In genomic region chr16:31487076-31487719, GRCh38 we compare ENCODE assay signal across 10 cellular contexts. TPM values are rescaled to one million over a fixed set of nuclear protein-coding genes. Genes with fewer than 3 reads are reported as not detected.
DNase-seq lines count a peak whose midpoint lies in the region; ATAC-seq, FAIRE-seq and TF ChIP-seq lines count a peak whose summit lies in the region.
"Had no signal": no experiment of that assay in that cellular context is flagged by ENCODE, and none has a peak within 500 bp of the region (broad histone marks: within the 10 kb centered on the region; RNA-seq: fewer than 3 reads in every experiment).

No MANE protein-coding gene starts in this region.

- TF ChIP-seq EP300 in GM12878 (IDR thresholded peaks at IDR 0.05; ENCODE audit: borderline replicate concordance in 1 of 2, control insufficient read depth in 1 of 2, low read depth in 2 of 2, low read length in 2 of 2), result no peak

- POLR2A ChIA-PET in activated CD4-positive, alpha-beta T cell treated with anti-CD3 and anti-CD28 coated beads, Interleukin-2, amount 10 ng/mL, durations not matched to agents 7 days and 5 days (lab: Charles Lee), result no interaction called here
- POLR2A ChIA-PET in GM12878 (lab: Charles Lee), result interaction anchor here (1.0 kb wide), 1 partner anchor 21 kb away, joined by 3 read pairs; the partner anchor contains the start of gene RUSF1

- no peaks in the 10 kb centered on the region for H3K9me3 Mint-ChIP-seq in activated CD4-positive, alpha-beta T cell treated with anti-CD3 and anti-CD28 coated beads, Interleukin-2, amount 10 ng/mL, durations not matched to agents 7 days and 5 days
- no peaks in the 10 kb centered on the region for H3K9me3 Mint-ChIP-seq in type B pancreatic cell

- H3K36me3 ChIP-seq in GM12878 (ENCODE audit: control insufficient read depth in 2 of 2, insufficient read depth in 2 of 2, low read length in 1 of 2) (no peaks in the 10 kb centered on the region; a peak in 3 of 4 replicates), lower lobe of right lung (peaks cover 20% of the 10 kb centered on the region)

- peak overlapping the region; percentile 52; the same call in 1 of the 2 replicates for H3K4me3 ChIP-seq in GM12878
- H3K4me3 ChIP-seq in lower lobe of right lung, result peak overlapping the region; percentile 67

- SMC1A ChIA-PET in GM12878 (lab: Charles Lee; ENCODE audit: uncharacterized antibody, unreplicated experiment), result no interaction called here

- H3K4me2 ChIP-seq in GM12878 (ENCODE audit: control insufficient read depth, insufficient read depth), result peak overlapping the region; percentile 93

- peaks cover 6% of the 10 kb centered on the region for H3K4me1 Mint-ChIP-seq in activated CD4-positive, alpha-beta T cell treated with anti-CD3 and anti-CD28 coated beads, Interleukin-2, amount 10 ng/mL, durations not matched to agents 7 days and 5 days
- H3K4me1 Mint-ChIP-seq in type B pancreatic cell (ENCODE audit: unreplicated experiment), result no peaks in the 10 kb centered on the region

- H3K9me3 ChIP-seq in GM12878 (replicated peaks; ENCODE audit: control insufficient read depth, insufficient read depth, low read length) (no peaks in the 10 kb centered on the region), lower lobe of right lung (no peaks in the 10 kb centered on the region)

- H4K20me1 ChIP-seq in GM12878 (ENCODE audit: control insufficient read depth, insufficient read depth), result no peaks in the 10 kb centered on the region

- CTCF ChIA-PET in activated CD4-positive, alpha-beta T cell treated with anti-CD3 and anti-CD28 coated beads, Interleukin-2, amount 10 ng/mL, durations not matched to agents 7 days and 5 days (lab: Charles Lee), result interaction anchor here (1.0 to 2.1 kb wide), 4 partner anchors 8 to 27 kb away, joined by 3 to 6 read pairs (median 4); partner anchors contain the start of gene RUSF1
- CTCF ChIA-PET in GM12878 (lab: Yijun Ruan, JAX), result no interaction called here

- peaks cover 6% of the 10 kb centered on the region for H3K27me3 Mint-ChIP-seq in activated CD4-positive, alpha-beta T cell treated with anti-CD3 and anti-CD28 coated beads, Interleukin-2, amount 10 ng/mL, durations not matched to agents 7 days and 5 days
- H3K27me3 Mint-ChIP-seq in type B pancreatic cell, result peaks cover 49% of the 10 kb centered on the region

- BruUV-seq in GM12878 (replicated peaks; lab: Mats Ljungman, UMichigan), result no TSS peak

- RAD21 ChIA-PET in GM12878 (lab: Charles Lee; ENCODE audit: unreplicated experiment), result no interaction called here

- peak overlapping the region; percentile 84 for H3K4me3 Mint-ChIP-seq in activated CD4-positive, alpha-beta T cell treated with anti-CD3 and anti-CD28 coated beads, Interleukin-2, amount 10 ng/mL, durations not matched to agents 7 days and 5 days
- H3K4me3 Mint-ChIP-seq in type B pancreatic cell, result peak overlapping the region; percentile 87

- peaks cover 2% of the 10 kb centered on the region for H3K36me3 Mint-ChIP-seq in activated CD4-positive, alpha-beta T cell treated with anti-CD3 and anti-CD28 coated beads, Interleukin-2, amount 10 ng/mL, durations not matched to agents 7 days and 5 days (ENCODE audit: low read depth)
- peaks cover 5% of the 10 kb centered on the region for H3K36me3 Mint-ChIP-seq in type B pancreatic cell

- no peak for TF ChIP-seq RAD21 in GM12878 (IDR thresholded peaks at IDR 0.05; ENCODE audit: insufficient read depth, low read depth, low read length)

- H3K4me1 ChIP-seq in GM12878 (ENCODE audit: control insufficient read depth, insufficient read depth, low read length), result 0 out of 2 replicates have a peak, but pooled peaks cover 3% of the 10 kb centered on the region
- H3K4me1 ChIP-seq in lower lobe of right lung, result peaks cover 25% of the 10 kb centered on the region

- H3K27me3 ChIP-seq in GM12878 (replicated peaks in 1 of 2; ENCODE audit: control insufficient read depth in 2 of 2, insufficient read depth in 2 of 2, low read length in 1 of 2) (no peaks in the 10 kb centered on the region; a peak in 1 of 4 replicates), lower lobe of right lung (ENCODE audit: low read depth) (no peaks in the 10 kb centered on the region)

- FAIRE-seq in GM12878 (lab: Jason Lieb, UNC), result no peak

- peak overlapping the region; percentile 61 for H2AFZ ChIP-seq in GM12878 (ENCODE audit: control insufficient read depth, low read depth, low read length)

- in situ Hi-C loops in GM12878 (cut with MboI), result no loop called here

- no peak for DNase-seq in activated CD4-positive, alpha-beta T cell treated with anti-CD3 and anti-CD28 coated beads, Interleukin-2, amount 10 ng/mL, durations not matched to agents 7 days and 5 days
- no peak for DNase-seq in activated CD4-positive, alpha-beta T cell treated with anti-CD3 and anti-CD28 coated beads for 1 hour
- DNase-seq in GM12878 (ENCODE audit: low read depth, low spot score) (no peak), lower lobe of right lung (no peak), type B pancreatic cell (ENCODE audit: extremely low spot score, unreplicated experiment) (no peak), omental fat pad (ENCODE audit: low spot score) (no peak), COLO668 (lab: John Stamatoyannopoulos, UW; ENCODE audit: unreplicated experiment) (no peak)

- intact Hi-C loops in GM12878 (cut with micrococcal nuclease; ENCODE audit: unreplicated experiment), result no loop called here
- intact Hi-C loops in lower lobe of right lung (cut with DNase I), result no loop called here

- 33% methylated on average over 48 of the region's 48 CpGs for WGBS in GM12878 (ENCODE audit: insufficient coverage, insufficient replicate concordance, low lambda C conversion rate, missing lambda C conversion rate)

- no peaks in the 10 kb centered on the region for H3K79me2 ChIP-seq in GM12878 (ENCODE audit: control insufficient read depth, insufficient read depth, low read length)

- TF ChIP-seq CTCF in GM12878 (IDR thresholded peaks at IDR 0.05 in 2 of 3, conservative IDR thresholded peaks at IDR 0.05 in 1 of 3; ENCODE audit: control insufficient read depth in 2 of 3, extremely low read depth in 1 of 3, insufficient read depth in 1 of 3, low read depth in 3 of 3, low read length in 3 of 3) (no peak), lower lobe of right lung (IDR thresholded peaks at IDR 0.05) (no peak), type B pancreatic cell (conservative IDR thresholded peaks at IDR 0.05) (no peak), omental fat pad (IDR thresholded peaks at IDR 0.05) (no peak)

- no peak for TF ChIP-seq POLR2A in GM12878 (IDR thresholded peaks at IDR 0.05; ENCODE audit: low read depth, low read length)

- H3K27ac ChIP-seq in GM12878 (ENCODE audit: control insufficient read depth, insufficient read depth) (no peak overlapping the region), lower lobe of right lung (peak overlapping the region; percentile 70)

- H3K27ac Mint-ChIP-seq in activated CD4-positive, alpha-beta T cell treated with anti-CD3 and anti-CD28 coated beads, Interleukin-2, amount 10 ng/mL, durations not matched to agents 7 days and 5 days, result peak overlapping the region; percentile 80
- no peak overlapping the region for H3K27ac Mint-ChIP-seq in type B pancreatic cell

- H3K9ac ChIP-seq in GM12878 (ENCODE audit: control insufficient read depth, insufficient read depth, low read length), result no peak overlapping the region

- no peak for ATAC-seq in GM12878
- ATAC-seq in lower lobe of right lung, result peak in 1 of 2 donors; percentile 3
- ATAC-seq in omental fat pad (ENCODE audit: low FRiP score), result no peak
- ATAC-seq in GM18520 (IDR thresholded peaks at IDR 0.05; ENCODE audit: unreplicated experiment), result no peak

RNA-seq across cellular contexts. Expression of gene SLC5A2, which starts 4.3 kb away (rescaled TPM):
- under 1 TPM in 1 of 2 experiments, not detected in 1; 0.52 TPM for total RNA-seq in activated CD4-positive, alpha-beta T cell treated with anti-CD3 and anti-CD28 coated beads, Interleukin-2, amount 10 ng/mL, durations not matched to agents 7 days and 5 days
- total RNA-seq in GM12878 (2013; cell fraction: nucleolus; rRNA removed), result not detected in 2 replicates
- not detected in 2 replicates for total RNA-seq in GM12878 (2014; rRNA removed)
- total RNA-seq in GM12878 (2014; rRNA removed; fragmentation: Illumina TruSeq; extraction: Trizol), result not detected in 2 replicates
- not detected in 2 replicates for total RNA-seq in GM12878 (2021)
- polyA plus RNA-seq in GM12878 (2011; ENCODE audit: low read depth), result 18.5 TPM
- polyA plus RNA-seq in GM12878 (2011; rRNA removed), result not detected in 2 replicates
- not detected in 2 replicates for polyA plus RNA-seq in GM12878 (2011; cell fraction: cytosol; rRNA removed)
- not detected in 2 replicates for polyA plus RNA-seq in GM12878 (2011; cell fraction: nucleus; rRNA removed)
- 0.11 and 0.24 TPM in 2 replicates for polyA plus RNA-seq in GM12878 (2012)
- not detected in 2 replicates for polyA plus RNA-seq in GM12878 (2014; fragmentation: Illumina TruSeq; extraction: Trizol)
- polyA plus RNA-seq in GM12878 (2014; fragmentation: Nextera tagmentation; extraction: Ambion mirVana), result 1 to 10 TPM; 3.6 to 4.3 TPM
- polyA plus RNA-seq in GM12878 (2014; rRNA removed), result not detected in 2 replicates
- polyA plus RNA-seq in GM12878 (2016; fragmentation: Nextera tagmentation; extraction: Ambion mirVana), result 1 to 10 TPM; 4.6 to 4.8 TPM
- polyA minus RNA-seq in GM12878 (2011; rRNA and poly(A)+ RNA removed), result not detected in 2 replicates
- not detected in 2 replicates for polyA minus RNA-seq in GM12878 (2011; cell fraction: cytosol; rRNA and poly(A)+ RNA removed)
- polyA minus RNA-seq in GM12878 (2011; cell fraction: nucleus; rRNA and poly(A)+ RNA removed), result not detected in 2 replicates
- 2.0 TPM for total RNA-seq in lower lobe of right lung
- total RNA-seq in type B pancreatic cell (ENCODE audit: low replicate concordance), result 0.41 TPM in 1 of 2 replicates, not detected in the other
- total RNA-seq in omental fat pad, result not detected

RNA-seq across cellular contexts. Expression of gene TGFB1I1, which starts 15.2 kb away (rescaled TPM):
- under 1 TPM; 0.20 to 0.48 TPM for total RNA-seq in activated CD4-positive, alpha-beta T cell treated with anti-CD3 and anti-CD28 coated beads, Interleukin-2, amount 10 ng/mL, durations not matched to agents 7 days and 5 days
- 0.23 TPM in 1 of 2 replicates, not detected in the other for total RNA-seq in GM12878 (2013; cell fraction: nucleolus; rRNA removed)
- total RNA-seq in GM12878 (2014; rRNA removed) (0.05 and 0.45 TPM in 2 replicates), GM12878 (2014; rRNA removed; fragmentation: Illumina TruSeq; extraction: Trizol) (0.05 and 0.13 TPM in 2 replicates), GM12878 (2021) (0.24 and 0.49 TPM in 2 replicates), lower lobe of right lung (32.5 TPM), type B pancreatic cell (ENCODE audit: low replicate concordance) (5.0 and 25.6 TPM in 2 replicates), omental fat pad (10 to 100 TPM; 16.1 to 33.7 (median 18.9) TPM)
- polyA plus RNA-seq in GM12878 (2011; ENCODE audit: low read depth), result 0.41 TPM
- polyA plus RNA-seq in GM12878 (2011; rRNA removed) (0.19 and 0.41 TPM in 2 replicates), GM12878 (2014; fragmentation: Illumina TruSeq; extraction: Trizol) (0.06 and 0.26 TPM in 2 replicates), GM12878 (2014; fragmentation: Nextera tagmentation; extraction: Ambion mirVana) (not detected), GM12878 (2014; rRNA removed) (0.06 and 2.3 TPM in 2 replicates), GM12878 (2016; fragmentation: Nextera tagmentation; extraction: Ambion mirVana) (under 1 TPM; 0.38 to 0.42 TPM)
- polyA plus RNA-seq in GM12878 (2011; cell fraction: cytosol; rRNA removed), result 0.12 and 0.31 TPM in 2 replicates
- 0.50 and 0.81 TPM in 2 replicates for polyA plus RNA-seq in GM12878 (2011; cell fraction: nucleus; rRNA removed)
- 1.4 and 1.8 TPM in 2 replicates for polyA plus RNA-seq in GM12878 (2012)
- 0.51 and 1.1 TPM in 2 replicates for polyA minus RNA-seq in GM12878 (2011; rRNA and poly(A)+ RNA removed)
- polyA minus RNA-seq in GM12878 (2011; cell fraction: cytosol; rRNA and poly(A)+ RNA removed), result 0.80 TPM in 1 of 2 replicates, not detected in the other
- polyA minus RNA-seq in GM12878 (2011; cell fraction: nucleus; rRNA and poly(A)+ RNA removed), result 0.73 and 0.96 TPM in 2 replicates

RNA-seq across cellular contexts. Expression of gene RUSF1, which starts 21.0 kb away (rescaled TPM):
- total RNA-seq in activated CD4-positive, alpha-beta T cell treated with anti-CD3 and anti-CD28 coated beads, Interleukin-2, amount 10 ng/mL, durations not matched to agents 7 days and 5 days, result 10 to 100 TPM; 39.5 to 43.7 TPM
- 101 and 113 TPM in 2 replicates for total RNA-seq in GM12878 (2013; cell fraction: nucleolus; rRNA removed)
- total RNA-seq in GM12878 (2014; rRNA removed) (28.3 and 32.0 TPM in 2 replicates), GM12878 (2014; rRNA removed; fragmentation: Illumina TruSeq; extraction: Trizol) (20.3 and 21.3 TPM in 2 replicates), GM12878 (2021) (43.6 and 46.3 TPM in 2 replicates), lower lobe of right lung (54.9 TPM), type B pancreatic cell (ENCODE audit: low replicate concordance) (74.2 and 78.2 TPM in 2 replicates), omental fat pad (10 to 100 TPM; 35.3 to 56.7 (median 48.9) TPM)
- polyA plus RNA-seq in GM12878 (2011; ENCODE audit: low read depth), result 25.4 TPM
- polyA plus RNA-seq in GM12878 (2011; rRNA removed) (17.3 and 25.3 TPM in 2 replicates), GM12878 (2014; fragmentation: Illumina TruSeq; extraction: Trizol) (8.6 and 30.2 TPM in 2 replicates), GM12878 (2014; fragmentation: Nextera tagmentation; extraction: Ambion mirVana) (under 1 TPM; 0.20 to 0.26 TPM), GM12878 (2014; rRNA removed) (43.0 and 48.5 TPM in 2 replicates), GM12878 (2016; fragmentation: Nextera tagmentation; extraction: Ambion mirVana) (10 to 100 TPM; 29.1 to 32.8 TPM)
- polyA plus RNA-seq in GM12878 (2011; cell fraction: cytosol; rRNA removed), result 30.2 and 35.7 TPM in 2 replicates
- polyA plus RNA-seq in GM12878 (2011; cell fraction: nucleus; rRNA removed), result 153 and 165 TPM in 2 replicates
- polyA plus RNA-seq in GM12878 (2012), result 45.4 and 48.7 TPM in 2 replicates
- 17.1 and 29.1 TPM in 2 replicates for polyA minus RNA-seq in GM12878 (2011; rRNA and poly(A)+ RNA removed)
- 7.4 and 11.1 TPM in 2 replicates for polyA minus RNA-seq in GM12878 (2011; cell fraction: cytosol; rRNA and poly(A)+ RNA removed)
- 18.6 and 23.6 TPM in 2 replicates for polyA minus RNA-seq in GM12878 (2011; cell fraction: nucleus; rRNA and poly(A)+ RNA removed)

RNA-seq across cellular contexts. Expression of gene ARMC5, which starts 27.9 kb away (rescaled TPM):
- total RNA-seq in activated CD4-positive, alpha-beta T cell treated with anti-CD3 and anti-CD28 coated beads, Interleukin-2, amount 10 ng/mL, durations not matched to agents 7 days and 5 days, result 10 to 100 TPM; 11.4 to 12.3 TPM
- 13.7 and 13.8 TPM in 2 replicates for total RNA-seq in GM12878 (2013; cell fraction: nucleolus; rRNA removed)
- 6.6 and 7.6 TPM in 2 replicates for total RNA-seq in GM12878 (2014; rRNA removed)
- 2.3 and 2.8 TPM in 2 replicates for total RNA-seq in GM12878 (2014; rRNA removed; fragmentation: Illumina TruSeq; extraction: Trizol)
- 11.5 and 13.2 TPM in 2 replicates for total RNA-seq in GM12878 (2021)
- 2.3 TPM for polyA plus RNA-seq in GM12878 (2011; ENCODE audit: low read depth)
- polyA plus RNA-seq in GM12878 (2011; rRNA removed), result 3.2 and 3.6 TPM in 2 replicates
- polyA plus RNA-seq in GM12878 (2011; cell fraction: cytosol; rRNA removed), result 7.3 and 10.6 TPM in 2 replicates
- 54.0 and 79.7 TPM in 2 replicates for polyA plus RNA-seq in GM12878 (2011; cell fraction: nucleus; rRNA removed)
- polyA plus RNA-seq in GM12878 (2012), result 6.7 and 11.5 TPM in 2 replicates
- 0.89 and 1.5 TPM in 2 replicates for polyA plus RNA-seq in GM12878 (2014; fragmentation: Illumina TruSeq; extraction: Trizol)
- under 1 TPM; 0.06 to 0.51 TPM for polyA plus RNA-seq in GM12878 (2014; fragmentation: Nextera tagmentation; extraction: Ambion mirVana)
- polyA plus RNA-seq in GM12878 (2014; rRNA removed), result 7.7 and 9.3 TPM in 2 replicates
- polyA plus RNA-seq in GM12878 (2016; fragmentation: Nextera tagmentation; extraction: Ambion mirVana), result 10 to 100 TPM in 1 of 2 experiments, 1 to 10 TPM in 1; 9.8 to 12.0 TPM
- polyA minus RNA-seq in GM12878 (2011; rRNA and poly(A)+ RNA removed), result 4.7 and 8.0 TPM in 2 replicates
- polyA minus RNA-seq in GM12878 (2011; cell fraction: cytosol; rRNA and poly(A)+ RNA removed), result 6.7 and 8.6 TPM in 2 replicates
- 9.9 and 16.3 TPM in 2 replicates for polyA minus RNA-seq in GM12878 (2011; cell fraction: nucleus; rRNA and poly(A)+ RNA removed)
- total RNA-seq in lower lobe of right lung, result 9.6 TPM
- 9.4 and 11.1 TPM in 2 replicates for total RNA-seq in type B pancreatic cell (ENCODE audit: low replicate concordance)
- total RNA-seq in omental fat pad, result 10 to 100 TPM in 2 of 4 donors, 1 to 10 TPM in 2; 4.6 to 15.5 (median 10.0) TPM

RNA-seq across cellular contexts. Expression of gene AHSP, which starts 40.5 kb away (rescaled TPM):
- not detected for total RNA-seq in activated CD4-positive, alpha-beta T cell treated with anti-CD3 and anti-CD28 coated beads, Interleukin-2, amount 10 ng/mL, durations not matched to agents 7 days and 5 days
- total RNA-seq in GM12878 (2013; cell fraction: nucleolus; rRNA removed), result not detected in 2 replicates
- not detected in 2 replicates for total RNA-seq in GM12878 (2014; rRNA removed)
- total RNA-seq in GM12878 (2014; rRNA removed; fragmentation: Illumina TruSeq; extraction: Trizol), result not detected in 2 replicates
- total RNA-seq in GM12878 (2021), result not detected in 2 replicates
- not detected for polyA plus RNA-seq in GM12878 (2011; ENCODE audit: low read depth)
- polyA plus RNA-seq in GM12878 (2011; rRNA removed), result not detected in 2 replicates
- polyA plus RNA-seq in GM12878 (2011; cell fraction: cytosol; rRNA removed), result not detected in 2 replicates
- polyA plus RNA-seq in GM12878 (2011; cell fraction: nucleus; rRNA removed), result not detected in 2 replicates
- polyA plus RNA-seq in GM12878 (2012), result not detected in 2 replicates
- not detected in 2 replicates for polyA plus RNA-seq in GM12878 (2014; fragmentation: Illumina TruSeq; extraction: Trizol)
- polyA plus RNA-seq in GM12878 (2014; fragmentation: Nextera tagmentation; extraction: Ambion mirVana), result not detected
- not detected in 2 replicates for polyA plus RNA-seq in GM12878 (2014; rRNA removed)
- polyA plus RNA-seq in GM12878 (2016; fragmentation: Nextera tagmentation; extraction: Ambion mirVana), result not detected
- not detected in 2 replicates for polyA minus RNA-seq in GM12878 (2011; rRNA and poly(A)+ RNA removed)
- not detected in 2 replicates for polyA minus RNA-seq in GM12878 (2011; cell fraction: cytosol; rRNA and poly(A)+ RNA removed)
- polyA minus RNA-seq in GM12878 (2011; cell fraction: nucleus; rRNA and poly(A)+ RNA removed), result not detected in 2 replicates
- total RNA-seq in lower lobe of right lung, result not detected
- not detected in 2 replicates for total RNA-seq in type B pancreatic cell (ENCODE audit: low replicate concordance)
- not detected for total RNA-seq in omental fat pad
- total RNA-seq: renal cortical epithelial cell, SK-MEL-5 had no signal
